ENCODE assay signal across 10 cellular contexts in genomic region chr6:35181313-35181932, GRCh38. TPM values are rescaled to one million over a fixed set of nuclear protein-coding genes. Genes with fewer than 3 reads are reported as not detected.
A peak's percentile ranks its signal among the peaks of the same experiment; 100 is the strongest.
DNase-seq lines count a peak whose midpoint lies in the region; ATAC-seq and TF ChIP-seq lines count a peak whose summit lies in the region.
"Had no signal": no experiment of that assay in that cellular context is flagged by ENCODE, and none has a peak within 500 bp of the region (broad histone marks: within the 10 kb centered on the region; RNA-seq: fewer than 3 reads in every experiment).

No MANE protein-coding gene starts in this region.

- H3K4me1 ChIP-seq in RWPE2 (ENCODE audit: insufficient read depth, poor library complexity, severe bottlenecking): peaks cover 27% of the 10 kb centered on the region
- peaks cover 0 to 38% (median 26%) of the 10 kb centered on the region in 4 donors for H3K4me1 ChIP-seq in sigmoid colon

- DNase-seq in EH (ENCODE audit: low read depth) (peak; percentile 94), RWPE2 (ENCODE audit: low spot score) (no peak), fibroblast of peridontal ligament (ENCODE audit: extremely low read depth) (peak; percentile 81), sigmoid colon (peak; percentile 69), NCI-H524 (lab: John Stamatoyannopoulos, UW) (no peak), iPS-NIHi11 (ENCODE audit: low spot score) (no peak)
- no peak for DNase-seq in activated CD4-positive, alpha-beta T cell treated with anti-CD3 and anti-CD28 coated beads for 48 hours
- DNase-seq: effector CD4-positive, alpha-beta T cell had no signal

- H3K27ac ChIP-seq in RWPE2 (ENCODE audit: poor library complexity, severe bottlenecking) (peak overlapping the region; percentile 46), sigmoid colon (peak overlapping the region in 3 of 4 donors; percentile 33 to 68 (median 37))

- no peak for TF ChIP-seq EP300 in sigmoid colon (IDR thresholded peaks at IDR 0.05)

- H3K4me3 ChIP-seq in RWPE2 (ENCODE audit: severe bottlenecking) (no peak overlapping the region), sigmoid colon (no peak overlapping the region)

- H3K9me3 ChIP-seq in RWPE2 (ENCODE audit: severe bottlenecking) (no peaks in the 10 kb centered on the region), sigmoid colon (no peaks in the 10 kb centered on the region)

- H3K27me3 ChIP-seq in RWPE2 (ENCODE audit: insufficient read depth, poor library complexity, severe bottlenecking): no peaks in the 10 kb centered on the region
- H3K27me3 ChIP-seq in sigmoid colon: no peaks in the 10 kb centered on the region

- TF ChIP-seq CTCF in RWPE2 (IDR thresholded peaks at IDR 0.05; ENCODE audit: poor library complexity, severe bottlenecking): no peak
- no peak for TF ChIP-seq CTCF in sigmoid colon (IDR thresholded peaks at IDR 0.05)

- 57 to 75% methylated on average over 5 of the region's 5 CpGs for WGBS in sigmoid colon, 2 donors

- ATAC-seq in RWPE2 (ENCODE audit: low read depth) (peak; percentile 20; the same call in 1 of the 3 replicates), HG02642 (IDR thresholded peaks at IDR 0.05; ENCODE audit: poor library complexity, unreplicated experiment) (no peak)

- TF ChIP-seq POLR2A in sigmoid colon (IDR thresholded peaks at IDR 0.05): no peak

- H3K36me3 ChIP-seq in RWPE2 (ENCODE audit: low read depth) (no peaks in the 10 kb centered on the region), sigmoid colon (no peaks in the 10 kb centered on the region)

- intact Hi-C loops in sigmoid colon (cut with DNase I): no loop called here

RNA-seq across cellular contexts. Expression of gene SCUBE3, which starts 32.3 kb away (rescaled TPM):
- total RNA-seq in sigmoid colon: 10 to 100 TPM in 1 of 4 donors, 1 to 10 TPM in 3; 2.1 to 12.7 (median 5.3) TPM
- under 1 TPM in 1 of 3 donors, not detected in 2; 0.29 TPM for polyA plus RNA-seq in sigmoid colon

RNA-seq across cellular contexts. Expression of gene TCP11, which starts 40.3 kb away (rescaled TPM):
- total RNA-seq in sigmoid colon: under 1 TPM in 1 of 4 donors, not detected in 3; 0.66 TPM
- not detected for polyA plus RNA-seq in sigmoid colon
- total RNA-seq: SK-MEL-5 had no signal

Comparison
In these comparisons a context has a peak if more than half of its experiments do, and no peak if none do; other contexts are left out.
1. DNase-seq: peak in EH (single experiment), fibroblast of peridontal ligament (single experiment) and sigmoid colon (single experiment); none in RWPE2 (single experiment), NCI-H524 (0 of 2), activated CD4-positive, alpha-beta T cell treated with anti-CD3 and anti-CD28 coated beads for 48 hours (single experiment) and iPS-NIHi11 (single experiment).